In the genomic region with DNA sequence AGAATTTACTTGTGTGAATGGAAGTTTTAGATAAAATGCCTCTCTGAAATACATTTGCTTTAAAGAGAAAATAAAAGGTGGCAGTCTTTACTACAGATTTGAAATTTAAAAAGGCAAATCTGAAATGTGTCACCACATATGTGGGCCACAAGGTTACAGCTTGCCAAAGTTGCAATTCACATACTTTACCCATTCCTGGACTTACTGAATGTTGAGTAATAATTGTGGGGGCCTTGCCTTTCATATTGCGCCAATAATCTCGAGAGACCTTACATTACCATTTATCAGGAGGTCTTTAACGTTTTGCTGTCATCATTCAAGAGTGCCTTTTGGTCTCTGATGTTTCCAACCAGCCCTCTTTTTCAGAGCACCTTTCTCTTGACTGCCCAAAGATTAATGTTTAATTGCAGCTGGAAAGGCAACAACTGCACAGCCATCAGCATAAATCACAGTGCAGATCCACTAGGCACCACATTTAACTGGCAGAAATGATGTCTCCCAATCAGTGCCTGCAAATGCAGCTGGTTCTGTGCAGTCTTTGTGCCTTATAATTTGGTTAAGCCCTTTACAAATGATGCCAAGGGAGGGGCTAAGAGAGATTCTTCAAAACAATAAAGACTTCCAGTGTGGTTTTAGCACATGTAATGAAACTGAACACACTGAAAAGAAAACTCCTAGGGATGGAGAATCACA, we compare ENCODE assay signal across 15 cellular contexts.
A peak's percentile ranks its signal among the peaks of the same experiment; 100 is the strongest.
DNase-seq lines count a peak whose midpoint lies in the region; ATAC-seq and TF ChIP-seq lines count a peak whose summit lies in the region.
"Had no signal": no experiment of that assay in that cellular context is flagged by ENCODE, and none has a peak within 500 bp of the region (broad histone marks: within the 10 kb centered on the region; RNA-seq: fewer than 3 reads in every experiment).

No MANE protein-coding gene starts in this region.

- no peak overlapping the region for H3K4me3 Mint-ChIP-seq in Caco-2 (ENCODE audit: unreplicated experiment)
- H3K4me3 Mint-ChIP-seq: activated CD4-positive, alpha-beta memory T cell treated with anti-CD3 and anti-CD28 coated beads, Interleukin-2, amount 10 ng/mL, durations not matched to agents 7 days and 5 days; activated naive CD4-positive, alpha-beta T cell treated with anti-CD3 and anti-CD28 coated beads, Interleukin-2, amount 10 ng/mL, durations not matched to agents 7 days and 5 days; T-helper 1 cell treated with Interleukin-12 subunit alpha and Interleukin-12 subunit beta and Interleukin-4 antibody, amounts not matched to agents 30 μg/mL and 1 μg/mL, for 36 hours had no signal

- H3K27ac ChIP-seq in thyroid gland (no peak overlapping the region), aorta (ENCODE audit: low read depth in 1 of 2, low read length in 2 of 2) (peak overlapping the region in 1 of 2 donors; percentile 44)
- H3K27ac ChIP-seq: coronary artery, pancreas had no signal

- intact Hi-C loops in thyroid gland (cut with DNase I) (no loop called here), Caco-2 (cut with micrococcal nuclease; ENCODE audit: unreplicated experiment) (no loop called here), aorta (cut with DNase I) (loop anchor here (5.0 kb wide), 2 partner anchors 45 to 50 kb away; no protein-coding TSS in a partner anchor)

- no peaks in the 10 kb centered on the region for H3K27me3 Mint-ChIP-seq in Caco-2 (ENCODE audit: insufficient read depth, unreplicated experiment)
- H3K27me3 Mint-ChIP-seq: activated CD4-positive, alpha-beta memory T cell treated with anti-CD3 and anti-CD28 coated beads, Interleukin-2, amount 10 ng/mL, durations not matched to agents 7 days and 5 days; activated naive CD4-positive, alpha-beta T cell treated with anti-CD3 and anti-CD28 coated beads, Interleukin-2, amount 10 ng/mL, durations not matched to agents 7 days and 5 days had no signal

- no peaks in the 10 kb centered on the region for H3K36me3 ChIP-seq in HAP-1 (replicated peaks)
- H3K36me3 ChIP-seq in thyroid gland, result no peaks in the 10 kb centered on the region
- no peaks in the 10 kb centered on the region for H3K36me3 ChIP-seq in Caco-2 (ENCODE audit: control insufficient read depth, insufficient read depth, low read length)
- H3K36me3 ChIP-seq in aorta (ENCODE audit: control insufficient read depth in 1 of 2, insufficient read depth in 2 of 2, low read length in 1 of 2), result no peaks in the 10 kb centered on the region
- H3K36me3 ChIP-seq: pancreas had no signal

- no peaks in the 10 kb centered on the region for H3K27me3 ChIP-seq in HAP-1 (ENCODE audit: low read depth)
- no peaks in the 10 kb centered on the region for H3K27me3 ChIP-seq in thyroid gland
- no peaks in the 10 kb centered on the region for H3K27me3 ChIP-seq in Caco-2 (replicated peaks; ENCODE audit: control insufficient read depth, insufficient read depth, low read length)
- H3K27me3 ChIP-seq in aorta (ENCODE audit: control insufficient read depth in 1 of 2, insufficient read depth in 2 of 2, low read length in 1 of 2), result no peaks in the 10 kb centered on the region
- H3K27me3 ChIP-seq: pancreas had no signal

- no peak for ATAC-seq in aorta (ENCODE audit: low FRiP score)

- H3K9me3 ChIP-seq in HAP-1, result no peaks in the 10 kb centered on the region
- H3K9me3 ChIP-seq in thyroid gland, result no peaks in the 10 kb centered on the region
- no peaks in the 10 kb centered on the region for H3K9me3 ChIP-seq in Caco-2
- H3K9me3 ChIP-seq in aorta (ENCODE audit: control insufficient read depth, low read length), result no peaks in the 10 kb centered on the region
- H3K9me3 ChIP-seq: pancreas had no signal

- DNase-seq in A172 (ENCODE audit: low spot score) (peak; percentile 58), HAP-1 (ENCODE audit: low spot score in 2 of 2) (peak; percentile 39 to 73), astrocyte of the hippocampus (ENCODE audit: low read depth, low spot score) (peak; percentile 22), left kidney (ENCODE audit: low read depth, low spot score) (peak; percentile 69), thyroid gland (no peak), Caco-2 (no peak), aorta (no peak), GOT3 (lab: John Stamatoyannopoulos, UW) (no peak)
- DNase-seq: activated CD4-positive, alpha-beta memory T cell treated with anti-CD3 and anti-CD28 coated beads, Interleukin-2, amount 10 ng/mL, durations not matched to agents 7 days and 5 days; activated naive CD4-positive, alpha-beta T cell treated with anti-CD3 and anti-CD28 coated beads, Interleukin-2, amount 10 ng/mL, durations not matched to agents 7 days and 5 days; AML-193; NCI-H2107; pancreas had no signal

- H3K4me1 Mint-ChIP-seq in Caco-2 (ENCODE audit: low read depth, unreplicated experiment), result peaks cover 30% of the 10 kb centered on the region
- H3K4me1 Mint-ChIP-seq: activated CD4-positive, alpha-beta memory T cell treated with anti-CD3 and anti-CD28 coated beads, Interleukin-2, amount 10 ng/mL, durations not matched to agents 7 days and 5 days; activated naive CD4-positive, alpha-beta T cell treated with anti-CD3 and anti-CD28 coated beads, Interleukin-2, amount 10 ng/mL, durations not matched to agents 7 days and 5 days had no signal

- H3K27ac Mint-ChIP-seq in Caco-2 (ENCODE audit: unreplicated experiment), result no peak overlapping the region
- H3K27ac Mint-ChIP-seq: activated CD4-positive, alpha-beta memory T cell treated with anti-CD3 and anti-CD28 coated beads, Interleukin-2, amount 10 ng/mL, durations not matched to agents 7 days and 5 days; activated naive CD4-positive, alpha-beta T cell treated with anti-CD3 and anti-CD28 coated beads, Interleukin-2, amount 10 ng/mL, durations not matched to agents 7 days and 5 days; T-helper 1 cell treated with Interleukin-12 subunit alpha and Interleukin-12 subunit beta and Interleukin-4 antibody, amounts not matched to agents 30 μg/mL and 1 μg/mL, for 36 hours had no signal

- POLR2A ChIA-PET in Caco-2 (lab: Charles Lee), result no interaction called here

- H3K36me3 Mint-ChIP-seq in Caco-2 (ENCODE audit: insufficient read depth, unreplicated experiment), result peaks cover 10% of the 10 kb centered on the region
- H3K36me3 Mint-ChIP-seq: activated naive CD4-positive, alpha-beta T cell treated with anti-CD3 and anti-CD28 coated beads, Interleukin-2, amount 10 ng/mL, durations not matched to agents 7 days and 5 days had no signal

- 70 to 79% methylated on average over 3 of the region's 3 CpGs for WGBS in thyroid gland, 2 donors
- 19 to 31% methylated on average over 3 of the region's 3 CpGs for WGBS in aorta, 2 donors

- no TSS peak for BruUV-seq in Caco-2 (replicated peaks; lab: Mats Ljungman, UMichigan)

- no peaks in the 10 kb centered on the region for H3K9me3 Mint-ChIP-seq in Caco-2 (ENCODE audit: unreplicated experiment)
- H3K9me3 Mint-ChIP-seq: activated CD4-positive, alpha-beta memory T cell treated with anti-CD3 and anti-CD28 coated beads, Interleukin-2, amount 10 ng/mL, durations not matched to agents 7 days and 5 days; activated naive CD4-positive, alpha-beta T cell treated with anti-CD3 and anti-CD28 coated beads, Interleukin-2, amount 10 ng/mL, durations not matched to agents 7 days and 5 days; T-helper 1 cell treated with Interleukin-12 subunit alpha and Interleukin-12 subunit beta and Interleukin-4 antibody, amounts not matched to agents 30 μg/mL and 1 μg/mL, for 36 hours had no signal

- in situ Hi-C loops in HAP-1 (cut with MboI; ENCODE audit: low sequenced_read_pairs), result no loop called here

- no peak for TF ChIP-seq POLR2A in thyroid gland (IDR thresholded peaks at IDR 0.05)

- H3K4me3 ChIP-seq in HAP-1 (no peak overlapping the region), thyroid gland (replicated peaks in 1 of 3) (no peak overlapping the region), Caco-2 (ENCODE audit: low read depth, low read length) (no peak overlapping the region), aorta (ENCODE audit: low read length in 2 of 2) (no peak overlapping the region)
- H3K4me3 ChIP-seq: coronary artery, pancreas had no signal

- CTCF ChIA-PET in Caco-2 (lab: Charles Lee), result no interaction called here

- H3K4me1 ChIP-seq in HAP-1 (peaks cover 13% of the 10 kb centered on the region), thyroid gland (peaks cover 12 to 25% of the 10 kb centered on the region in 2 donors), Caco-2 (peaks cover 19% of the 10 kb centered on the region), aorta (ENCODE audit: control insufficient read depth in 1 of 2, insufficient read depth in 2 of 2, low read length in 2 of 2) (peaks cover 3 to 5% of the 10 kb centered on the region in 2 donors)

- TF ChIP-seq CTCF in thyroid gland (IDR thresholded peaks at IDR 0.05) (no peak), Caco-2 (IDR thresholded peaks at IDR 0.05; ENCODE audit: insufficient read depth in 1 of 2, low read depth in 1 of 2, low read length in 1 of 2, severe bottlenecking in 1 of 2, unreplicated experiment in 1 of 2) (no peak)

Comparison
In these comparisons a context has a peak if more than half of its experiments do, and no peak if none do; other contexts are left out.
1. DNase-seq: peak in A172 (single experiment), HAP-1 (2 of 2), astrocyte of the hippocampus (single experiment) and left kidney (single experiment); none in thyroid gland (0 of 2), Caco-2 (0 of 2), aorta (0 of 2) and GOT3 (single experiment).
2. intact Hi-C loops: an anchor here in aorta (5.0 kb wide); none called in thyroid gland and Caco-2.